9 cellular contexts compared by ENCODE assay signal in the genomic region with DNA sequence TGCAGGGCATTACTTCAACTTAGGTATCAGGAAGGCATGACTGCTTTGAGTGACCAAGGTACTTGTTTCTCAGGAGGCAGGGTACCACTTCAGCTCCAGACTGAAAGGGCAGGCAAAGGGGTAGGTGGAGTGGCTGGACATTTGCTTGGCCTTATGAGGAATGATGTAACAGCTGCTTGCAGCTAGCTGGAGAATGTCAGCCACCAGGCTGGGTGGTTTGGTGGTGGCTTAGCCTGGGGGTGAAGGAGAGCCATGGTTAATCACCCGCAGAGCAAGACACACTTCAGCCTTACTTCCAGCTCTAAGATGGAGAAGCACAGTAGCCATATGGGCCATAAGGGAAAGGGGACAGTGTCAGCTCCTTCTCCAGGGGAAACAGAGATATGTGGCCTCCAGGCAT.
"Had no signal": no experiment of that assay in that cellular context is flagged by ENCODE, and none has a peak within 500 bp of the region (broad histone marks: within the 10 kb centered on the region; RNA-seq: fewer than 3 reads in every experiment).

No MANE protein-coding gene starts in this region.

- H3K4me3 ChIP-seq: GM23248, HAP-1, K562 had no signal

- DNase-seq: GM23248, GOT3, H7, HFFc6 had no signal

- H3K36me3 ChIP-seq: HAP-1 had no signal

- H3K9me3 ChIP-seq: HAP-1 had no signal

- H3K9ac ChIP-seq: GM23248 had no signal

- H2AFZ ChIP-seq: GM23248 had no signal

- ATAC-seq: HCT116, HepG2, K562 had no signal

- H3K27ac ChIP-seq: GM23248, HL-60 had no signal

- H3K4me1 ChIP-seq: HAP-1 had no signal
